1 cellular context compared by ENCODE assay signal in the genomic region with DNA sequence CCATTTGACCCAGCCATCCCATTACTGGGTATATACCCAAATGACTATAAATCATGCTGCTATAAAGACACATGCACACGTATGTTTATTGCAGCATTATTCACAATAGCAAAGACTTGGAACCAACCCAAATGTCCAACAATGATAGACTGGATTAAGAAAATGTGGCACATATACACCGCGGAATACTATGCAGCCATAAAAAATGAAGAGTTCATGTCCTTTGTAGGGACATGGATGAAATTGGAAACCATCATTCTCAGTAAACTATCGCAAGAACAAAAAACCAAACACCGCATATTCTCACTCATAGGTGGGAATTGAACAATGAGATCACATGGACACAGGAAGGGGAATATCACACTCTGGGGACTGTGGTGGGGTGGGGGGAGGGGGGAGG.
TF ChIP-seq lines count a peak whose summit lies in the region.
"Not testable (repeated sequence)": the region's sequence is repeated elsewhere in the genome, so short reads cannot be mapped to it uniquely, and the experiment has no call there.

No MANE protein-coding gene starts in this region.

- H3K9me3 ChIP-seq in HEK293 (ENCODE audit: control insufficient read depth, insufficient read depth, low read depth, low read length) = not testable (repeated sequence)

- H3K4me3 ChIP-seq in HEK293 (ENCODE audit: low read depth, low read length) = not testable (repeated sequence)

- H3K27ac ChIP-seq in HEK293 (ENCODE audit: extremely low read depth, low read depth, low read length) = not testable (repeated sequence)

- TF ChIP-seq CTCF in HEK293 (tag by site-specific recombination; IDR thresholded peaks at IDR 0.05) = not testable (repeated sequence)

- CTCF ChIA-PET in HEK293 (lab: Yijun Ruan, JAX) = not testable (repeated sequence)

- H3K4me1 ChIP-seq in HEK293 (ENCODE audit: control insufficient read depth, insufficient read depth, low read length) = not testable (repeated sequence)

- not testable (repeated sequence) for H3K36me3 ChIP-seq in HEK293 (ENCODE audit: control insufficient read depth in 2 of 2, insufficient read depth in 1 of 2, low read length in 2 of 2)

- POLR2A ChIA-PET in HEK293 (lab: Yijun Ruan, JAX) = not testable (repeated sequence)

TF ChIP-seq in HEK293, 187 proteins besides CTCF, POLR2A, EP300 and RAD21:
- TF ChIP-seq ZNF146 (tag by site-specific recombination; IDR thresholded peaks at IDR 0.05) = peak; percentile 97
